Comparison of ENCODE assay signal across 8 cellular contexts in genomic region chr15:89087830-89088604, GRCh38. TPM values are rescaled to one million over a fixed set of nuclear protein-coding genes. Genes with fewer than 3 reads are reported as not detected.
DNase-seq lines count a peak whose midpoint lies in the region; ATAC-seq and TF ChIP-seq lines count a peak whose summit lies in the region.

TSS of gene ABHD2 (plus strand) at chr15:89088456. CDS start at chr15:89116328, 27,872 bp downstream.

- intact Hi-C loops in activated CD4-positive, alpha-beta T cell treated with anti-CD3 and anti-CD28 coated beads, Interleukin-2, amount 10 ng/mL, durations not matched to agents 24 days and 14 days (cut with micrococcal nuclease) = loop anchor here (1.0 to 5.0 kb wide), 3 partner anchors 20 to 249 kb away; no protein-coding TSS in a partner anchor
- intact Hi-C loops in colonic mucosa (cut with DNase I) (no loop called here), left colon (cut with DNase I, micrococcal nuclease) (no loop called here)

- peak; percentile 98 for ATAC-seq in GM19324 (IDR thresholded peaks at IDR 0.05; ENCODE audit: low FRiP score, unreplicated experiment)
- ATAC-seq in HG03469 (IDR thresholded peaks at IDR 0.05; ENCODE audit: unreplicated experiment) = peak; percentile 94
- peak; percentile 91 for ATAC-seq in left colon

- no peaks in the 10 kb centered on the region for H3K9me3 Mint-ChIP-seq in activated CD4-positive, alpha-beta T cell treated with anti-CD3 and anti-CD28 coated beads, Interleukin-2, amount 10 ng/mL, durations not matched to agents 24 days and 14 days

- H3K27me3 Mint-ChIP-seq in activated CD4-positive, alpha-beta T cell treated with anti-CD3 and anti-CD28 coated beads, Interleukin-2, amount 10 ng/mL, durations not matched to agents 24 days and 14 days = no peaks in the 10 kb centered on the region

- H3K27ac Mint-ChIP-seq in activated CD4-positive, alpha-beta T cell treated with anti-CD3 and anti-CD28 coated beads, Interleukin-2, amount 10 ng/mL, durations not matched to agents 24 days and 14 days = peak within 1 kb of the TSS; percentile 58

- CTCF ChIA-PET in BJ (lab: Yijun Ruan, JAX) = interaction anchor here (0.7 to 3.6 kb wide), 9 partner anchors 10 to 90 kb away, joined by 3 to 16 read pairs (median 4); no protein-coding TSS in a partner anchor

- peaks cover 30% of the 10 kb centered on the region for H3K4me1 Mint-ChIP-seq in activated CD4-positive, alpha-beta T cell treated with anti-CD3 and anti-CD28 coated beads, Interleukin-2, amount 10 ng/mL, durations not matched to agents 24 days and 14 days

- H3K36me3 ChIP-seq in BJ (ENCODE audit: control insufficient read depth, insufficient read depth, low read length) (no peaks in the 10 kb centered on the region), colonic mucosa (no peaks in the 10 kb centered on the region)

- peak within 1 kb of the TSS; percentile 48 for H3K27ac ChIP-seq in colonic mucosa

- TF ChIP-seq CTCF in BJ (IDR thresholded peaks at IDR 0.05; ENCODE audit: insufficient read depth, low read depth, low read length) (no peak), colonic mucosa (IDR thresholded peaks at IDR 0.05) (no peak)

- H3K4me3 Mint-ChIP-seq in activated CD4-positive, alpha-beta T cell treated with anti-CD3 and anti-CD28 coated beads, Interleukin-2, amount 10 ng/mL, durations not matched to agents 24 days and 14 days = no peak within 1 kb of the TSS

- no peaks in the 10 kb centered on the region for H3K9me3 ChIP-seq in colonic mucosa

- H3K4me1 ChIP-seq in colonic mucosa = peaks cover 14% of the 10 kb centered on the region

- peaks cover 5% of the 10 kb centered on the region for H3K36me3 Mint-ChIP-seq in activated CD4-positive, alpha-beta T cell treated with anti-CD3 and anti-CD28 coated beads, Interleukin-2, amount 10 ng/mL, durations not matched to agents 24 days and 14 days (ENCODE audit: low read depth)

- H3K9ac ChIP-seq in colonic mucosa (ENCODE audit: low read depth in 2 of 2, low read length in 2 of 2) = peak within 1 kb of the TSS; percentile 92 to 99

- DNase-seq in BJ (ENCODE audit: low read depth) (peak; percentile 100), NCI-H526 treated with DMSO at 0.1 percent for 48 hours (lab: John Stamatoyannopoulos, UW) (peak; percentile 99), colonic mucosa (peak; percentile 100), left colon (peak; percentile 100)
- peak; percentile 100 for DNase-seq in activated CD4-positive, alpha-beta T cell treated with anti-CD3 and anti-CD28 coated beads, Interleukin-2, amount 10 ng/mL, durations not matched to agents 24 days and 14 days
- peak; percentile 98 to 99 for DNase-seq in stimulated activated CD4-positive, alpha-beta T cell treated with anti-CD3 and anti-CD28 coated beads, Interleukin-2, amount 100 ng/mL, for 24 hours

- H3K27me3 ChIP-seq in BJ (ENCODE audit: control insufficient read depth, insufficient read depth, low read length) (no peaks in the 10 kb centered on the region), colonic mucosa (no peaks in the 10 kb centered on the region)

- peak within 1 kb of the TSS; percentile 85 for H3K4me3 ChIP-seq in BJ (ENCODE audit: low read depth, low read length)
- H3K4me3 ChIP-seq in colonic mucosa = peak within 1 kb of the TSS; percentile 71

- POLR2A ChIA-PET in BJ (lab: Charles Lee) = interaction anchor here (0.6 kb wide), 3 partner anchors 20 to 167 kb away, joined by 3 to 9 read pairs (median 9); no protein-coding TSS in a partner anchor

RNA-seq across cellular contexts. Expression of gene ABHD2, which starts in this region (rescaled TPM):
- polyA plus RNA-seq in BJ (2011; rRNA removed) = 47.2 and 69.6 TPM in 2 replicates
- 61.1 and 61.2 TPM in 2 replicates for polyA minus RNA-seq in BJ (2011; rRNA and poly(A)+ RNA removed)
- 75.2 and 76.6 TPM in 2 replicates for total RNA-seq in activated CD4-positive, alpha-beta T cell treated with anti-CD3 and anti-CD28 coated beads, Interleukin-2, amount 10 ng/mL, durations not matched to agents 24 days and 14 days
- 10 to 100 TPM; 71.5 to 86.7 TPM for total RNA-seq in colonic mucosa
- total RNA-seq in left colon = 100 to 1,000 TPM; 100 to 112 TPM

Comparison
In these comparisons a context has a peak if more than half of its experiments do, and no peak if none do; other contexts are left out.
1. Peak in every context shown above with its lines: DNase-seq, ATAC-seq, H3K4me3 ChIP-seq and H3K27ac ChIP-seq.